ENCODE assay signal across 1 cellular context in genomic region chr11:1832181-1832988, GRCh38.
TF ChIP-seq lines count a peak whose summit lies in the region.

No MANE protein-coding gene starts in this region.

TF ChIP-seq in HepG2, 621 proteins besides CTCF, POLR2A, EP300 and RAD21 (continued from another document and continues in another):
- no peak for TF ChIP-seq ZUFSP (CRISPR knock-in tag; IDR thresholded peaks at IDR 0.05; ENCODE audit: borderline replicate concordance)
- no peak for TF ChIP-seq PCBP1 (IDR thresholded peaks at IDR 0.05; ENCODE audit: borderline replicate concordance, low read depth, low read length)
- peak; percentile 55 to 80; a peak in 3 of 4 replicates for TF ChIP-seq HMGXB4 (CRISPR knock-in tag; IDR thresholded peaks at IDR 0.05; ENCODE audit: borderline replicate concordance in 1 of 2, low read depth in 1 of 2)
- no peak for TF ChIP-seq ZNF329 (CRISPR knock-in tag; IDR thresholded peaks at IDR 0.05; ENCODE audit: low read depth)
- TF ChIP-seq PLSCR1 (CRISPR knock-in tag; IDR thresholded peaks at IDR 0.05; ENCODE audit: borderline replicate concordance), result no peak
- peak; percentile 65; the same call in 1 of the 2 replicates for TF ChIP-seq ZBTB4 (CRISPR knock-in tag; IDR thresholded peaks at IDR 0.05; ENCODE audit: borderline replicate concordance)
- no peak for TF ChIP-seq EEA1 (CRISPR knock-in tag; IDR thresholded peaks at IDR 0.05; ENCODE audit: borderline replicate concordance)
- TF ChIP-seq STAT5B (CRISPR knock-in tag; IDR thresholded peaks at IDR 0.05), result no peak
- no peak; the same call in 1 of the 2 replicates for TF ChIP-seq SAP130 (CRISPR knock-in tag; IDR thresholded peaks at IDR 0.05; ENCODE audit: low read depth)
- no peak for TF ChIP-seq ZMAT5 (CRISPR knock-in tag; IDR thresholded peaks at IDR 0.05; ENCODE audit: borderline replicate concordance, low read depth)
- no peak for TF ChIP-seq NFYB (CRISPR knock-in tag; IDR thresholded peaks at IDR 0.05)
- TF ChIP-seq BRF2 (CRISPR knock-in tag; IDR thresholded peaks at IDR 0.05), result no peak
- no peak for TF ChIP-seq AKAP8 (CRISPR knock-in tag; IDR thresholded peaks at IDR 0.05)
- TF ChIP-seq DBP (CRISPR knock-in tag; IDR thresholded peaks at IDR 0.05; ENCODE audit: not compliant biosample characterization), result no peak
- no peak for TF ChIP-seq RCOR2 (CRISPR knock-in tag; IDR thresholded peaks at IDR 0.05)
- TF ChIP-seq RXRB (CRISPR knock-in tag; IDR thresholded peaks at IDR 0.05; ENCODE audit: borderline replicate concordance), result peak; percentile 50; the same call in 1 of the 2 replicates
- TF ChIP-seq ZNF205 (CRISPR knock-in tag; IDR thresholded peaks at IDR 0.05), result no peak
- no peak for TF ChIP-seq FIP1L1 (IDR thresholded peaks at IDR 0.05; ENCODE audit: borderline replicate concordance, insufficient read depth, low read depth, low read length)
- peak; percentile 65; the same call in 1 of the 2 replicates for TF ChIP-seq ZBTB33 (CRISPR knock-in tag; IDR thresholded peaks at IDR 0.05)
- TF ChIP-seq ZNF18 (CRISPR knock-in tag; IDR thresholded peaks at IDR 0.05; ENCODE audit: insufficient replicate concordance), result no peak
- no peak for TF ChIP-seq ZNF224 (CRISPR knock-in tag; IDR thresholded peaks at IDR 0.05)
- no peak for TF ChIP-seq ZNF318 (CRISPR knock-in tag; IDR thresholded peaks at IDR 0.05)
- no peak for TF ChIP-seq HMG20A (CRISPR knock-in tag; IDR thresholded peaks at IDR 0.05; ENCODE audit: borderline replicate concordance)
- no peak for TF ChIP-seq ZNF747 (CRISPR knock-in tag; IDR thresholded peaks at IDR 0.05; ENCODE audit: borderline replicate concordance)
